ENCODE assay signal across 7 cellular contexts in the genomic region with DNA sequence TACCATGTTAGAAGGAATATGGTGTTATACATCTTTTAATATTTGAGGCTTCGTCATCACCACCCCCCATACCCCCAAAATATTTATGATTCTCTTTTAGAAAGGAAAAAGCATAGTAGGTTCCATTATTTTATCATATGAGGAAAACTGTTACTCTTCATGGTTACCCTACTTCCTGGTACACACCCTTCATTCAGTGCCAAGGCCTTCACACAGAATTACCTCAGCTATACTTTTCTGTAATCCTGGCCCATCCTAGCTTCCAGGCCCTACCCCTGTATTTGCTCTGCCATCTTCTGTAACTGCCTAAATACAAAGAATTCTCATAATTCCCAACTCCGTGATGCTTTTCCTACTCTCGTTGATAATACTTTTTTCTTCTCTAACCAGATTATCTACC.
"Had no signal": no experiment of that assay in that cellular context is flagged by ENCODE, and none has a peak within 500 bp of the region (broad histone marks: within the 10 kb centered on the region; RNA-seq: fewer than 3 reads in every experiment).

No MANE protein-coding gene starts in this region.

- ATAC-seq: HCT116, K562 had no signal

- H3K4me3 Mint-ChIP-seq: HFFc6 had no signal

- H3K9me3 Mint-ChIP-seq: HFFc6 had no signal

- DNase-seq: GM23248, GOT3, H7, HFFc6, IMR-90 had no signal

- H3K27ac Mint-ChIP-seq: HFFc6 had no signal
